ENCODE assay signal across 8 cellular contexts in the genomic region with DNA sequence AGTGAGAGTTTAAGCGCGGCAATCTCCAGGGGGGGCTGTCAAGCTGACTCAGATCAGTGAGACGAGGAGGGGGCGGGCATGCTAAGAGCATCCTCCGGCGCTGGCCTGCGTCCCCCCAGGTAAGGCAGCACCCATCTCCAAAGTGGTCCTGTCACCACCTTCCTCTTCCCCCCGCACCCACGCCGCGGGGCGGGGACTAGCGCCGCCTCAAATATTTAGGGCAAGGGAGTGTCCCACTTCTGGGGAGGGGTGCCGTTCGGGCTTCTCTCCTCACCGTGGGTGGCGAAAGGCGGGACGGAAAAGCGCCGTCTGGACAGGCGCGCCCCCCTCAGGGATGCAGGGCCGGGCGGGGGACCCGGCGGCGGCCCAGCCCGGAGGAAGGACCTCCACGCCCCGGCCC. TPM values are rescaled to one million over a fixed set of nuclear protein-coding genes. Genes with fewer than 3 reads are reported as not detected.
A peak's percentile ranks its signal among the peaks of the same experiment; 100 is the strongest.
DNase-seq lines count a peak whose midpoint lies in the region; ATAC-seq lines count a peak whose summit lies in the region.

No MANE protein-coding gene starts in this region.

- H3K36me3 Mint-ChIP-seq in activated T-cell treated with anti-CD3 and anti-CD28 coated beads, Interleukin-2, amount 50 U/mL, for 72 hours (ENCODE audit: insufficient read depth in 2 of 2) = peaks cover 10 to 18% of the 10 kb centered on the region in 2 donors
- no peaks in the 10 kb centered on the region for H3K36me3 Mint-ChIP-seq in memory B cell

- no peak overlapping the region for H3K27ac Mint-ChIP-seq in activated T-cell treated with anti-CD3 and anti-CD28 coated beads, Interleukin-2, amount 50 U/mL, for 72 hours
- H3K27ac Mint-ChIP-seq in memory B cell = no peak overlapping the region

- no peak overlapping the region for H2AFZ ChIP-seq in Karpas-422 (ENCODE audit: low read length)

- H3K9me3 ChIP-seq in Karpas-422 (ENCODE audit: low read length) = no peaks in the 10 kb centered on the region

- no peaks in the 10 kb centered on the region for H3K36me3 ChIP-seq in Karpas-422 (ENCODE audit: insufficient read depth, low read length)

- peaks cover 14% of the 10 kb centered on the region for H3K4me1 ChIP-seq in Karpas-422 (ENCODE audit: low read length)

- no peaks in the 10 kb centered on the region for H3K27me3 ChIP-seq in Karpas-422 (ENCODE audit: low read length)

- ATAC-seq in GM18909 (IDR thresholded peaks at IDR 0.05; ENCODE audit: poor library complexity, unreplicated experiment) (peak; percentile 21), HG02885 (IDR thresholded peaks at IDR 0.05; ENCODE audit: poor library complexity, unreplicated experiment) (peak; percentile 29), memory B cell (ENCODE audit: low read depth) (peak; percentile 20)
- peak; percentile 6 to 8 for ATAC-seq in activated T-cell treated with anti-CD3 and anti-CD28 coated beads, Interleukin-2, amount 50 U/mL, for 72 hours (replicated peaks in 1 of 2)

- peak overlapping the region; percentile 67 to 74 for H3K4me3 Mint-ChIP-seq in activated T-cell treated with anti-CD3 and anti-CD28 coated beads, Interleukin-2, amount 50 U/mL, for 72 hours
- H3K4me3 Mint-ChIP-seq in memory B cell = peak overlapping the region; percentile 68

- no peaks in the 10 kb centered on the region for H3K79me2 ChIP-seq in Karpas-422 (ENCODE audit: low read length)

- peak; percentile 32 to 43 for DNase-seq in activated T-cell treated with anti-CD3 and anti-CD28 coated beads, Interleukin-2, amount 50 U/mL, for 72 hours
- DNase-seq in memory B cell (ENCODE audit: low spot score in 2 of 2) (no peak), NCI-H2171 treated with DMSO at 0.1 percent for 48 hours (lab: John Stamatoyannopoulos, UW) (no peak), Karpas-422 (no peak), kidney tubule cell (ENCODE audit: low spot score) (no peak), hippocampal formation (lab: John Stamatoyannopoulos, UW) (no peak)

- no peak overlapping the region for H3K4me2 ChIP-seq in Karpas-422 (ENCODE audit: low read depth, low read length, poor library complexity, severe bottlenecking)

- H3K4me1 Mint-ChIP-seq in activated T-cell treated with anti-CD3 and anti-CD28 coated beads, Interleukin-2, amount 50 U/mL, for 72 hours (ENCODE audit: low read depth) = peaks cover 45% of the 10 kb centered on the region
- H3K4me1 Mint-ChIP-seq in memory B cell = peaks cover 22% of the 10 kb centered on the region

- H3K9me3 Mint-ChIP-seq in activated T-cell treated with anti-CD3 and anti-CD28 coated beads, Interleukin-2, amount 50 U/mL, for 72 hours = peaks cover 2 to 3% of the 10 kb centered on the region in 2 donors
- peaks cover 5% of the 10 kb centered on the region for H3K9me3 Mint-ChIP-seq in memory B cell

- H3K27ac ChIP-seq in Karpas-422 (ENCODE audit: low read length) = no peak overlapping the region

- no peak overlapping the region for H3K9ac ChIP-seq in Karpas-422 (ENCODE audit: low read length)

- peaks cover 53% of the 10 kb centered on the region for H3K27me3 Mint-ChIP-seq in activated T-cell treated with anti-CD3 and anti-CD28 coated beads, Interleukin-2, amount 50 U/mL, for 72 hours (ENCODE audit: low read depth)
- peaks cover 12% of the 10 kb centered on the region for H3K27me3 Mint-ChIP-seq in memory B cell

- H3K4me3 ChIP-seq in Karpas-422 (ENCODE audit: low read length) = no peak overlapping the region

- H3K9me2 ChIP-seq in Karpas-422 (replicated peaks; ENCODE audit: insufficient read depth, low read length) = no peaks in the 10 kb centered on the region

- H4K20me1 ChIP-seq in Karpas-422 (ENCODE audit: insufficient read depth, low read depth, low read length) = no peaks in the 10 kb centered on the region

RNA-seq across cellular contexts. Expression of a gene that starts 0.4 kb away (rescaled TPM):
- 10 to 100 TPM; 17.5 to 42.8 TPM for total RNA-seq in activated T-cell treated with anti-CD3 and anti-CD28 coated beads, Interleukin-2, amount 50 U/mL, for 72 hours
- 42.9 and 54.1 TPM in 2 replicates for total RNA-seq in Karpas-422 (2014; rRNA removed; shearing (Covaris generic); ENCODE audit: low replicate concordance)

Comparison
In these comparisons a context has a peak if more than half of its experiments do, and no peak if none do; other contexts are left out.
1. DNase-seq: peak in activated T-cell treated with anti-CD3 and anti-CD28 coated beads, Interleukin-2, amount 50 U/mL, for 72 hours (2 of 2); none in memory B cell (0 of 2), NCI-H2171 treated with DMSO at 0.1 percent for 48 hours (single experiment), Karpas-422 (single experiment), kidney tubule cell (single experiment) and hippocampal formation (0 of 2).
2. Peak in every context shown above with its lines, with median percentiles within 50 percentile points of each other: ATAC-seq.